13 cellular contexts compared by ENCODE assay signal in genomic region chr6:49087372-49087771, GRCh38.
A peak's percentile ranks its signal among the peaks of the same experiment; 100 is the strongest.
DNase-seq lines count a peak whose midpoint lies in the region; TF ChIP-seq lines count a peak whose summit lies in the region.
"Had no signal": no experiment of that assay in that cellular context is flagged by ENCODE, and none has a peak within 500 bp of the region (broad histone marks: within the 10 kb centered on the region; RNA-seq: fewer than 3 reads in every experiment).

No MANE protein-coding gene starts in this region.

- no peaks in the 10 kb centered on the region for H3K27me3 Mint-ChIP-seq in activated T-helper 1 cell treated with anti-CD3 and anti-CD28 coated beads, Interleukin-12 subunit alpha, Interleukin-12 subunit beta, Interleukin-2, Interleukin-4 antibody, amounts not matched to agents 30 ng/mL and 10 ng/mL and 1 ng/mL, durations not matched to agents 14 hours and 24 hours and 36 hours (ENCODE audit: insufficient read depth)

- H3K36me3 Mint-ChIP-seq in activated T-helper 1 cell treated with anti-CD3 and anti-CD28 coated beads, Interleukin-12 subunit alpha, Interleukin-12 subunit beta, Interleukin-2, Interleukin-4 antibody, amounts not matched to agents 30 ng/mL and 10 ng/mL and 1 ng/mL, durations not matched to agents 14 hours and 24 hours and 36 hours (ENCODE audit: low read depth): no peaks in the 10 kb centered on the region

- H3K9me2 ChIP-seq in neural cell (ENCODE audit: insufficient read depth, low read length): no peaks in the 10 kb centered on the region

- H3K4me3 ChIP-seq in choroid plexus epithelial cell (ENCODE audit: low read depth, low read length) (no peak overlapping the region), neural cell (ENCODE audit: low read length) (peak overlapping the region; percentile 6), H7 (ENCODE audit: insufficient read depth, low read depth, low read length) (no peak overlapping the region)
- H3K4me3 ChIP-seq: BLaER1, GM12878 had no signal

- no peaks in the 10 kb centered on the region for H3K4me1 Mint-ChIP-seq in activated T-helper 1 cell treated with anti-CD3 and anti-CD28 coated beads, Interleukin-12 subunit alpha, Interleukin-12 subunit beta, Interleukin-2, Interleukin-4 antibody, amounts not matched to agents 30 ng/mL and 10 ng/mL and 1 ng/mL, durations not matched to agents 14 hours and 24 hours and 36 hours (ENCODE audit: low read depth)

- no peaks in the 10 kb centered on the region for H3K9me3 Mint-ChIP-seq in activated T-helper 1 cell treated with anti-CD3 and anti-CD28 coated beads, Interleukin-12 subunit alpha, Interleukin-12 subunit beta, Interleukin-2, Interleukin-4 antibody, amounts not matched to agents 30 ng/mL and 10 ng/mL and 1 ng/mL, durations not matched to agents 14 hours and 24 hours and 36 hours

- H3K9me3 ChIP-seq in neural cell (ENCODE audit: low read length): no peaks in the 10 kb centered on the region
- H3K9me3 ChIP-seq: BLaER1 had no signal

- H3K27ac Mint-ChIP-seq in activated T-helper 1 cell treated with anti-CD3 and anti-CD28 coated beads, Interleukin-12 subunit alpha, Interleukin-12 subunit beta, Interleukin-2, Interleukin-4 antibody, amounts not matched to agents 30 ng/mL and 10 ng/mL and 1 ng/mL, durations not matched to agents 14 hours and 24 hours and 36 hours: no peak overlapping the region

- peak overlapping the region; percentile 55 for H3K27ac ChIP-seq in neural cell (ENCODE audit: low read length)
- no peak overlapping the region for H3K27ac ChIP-seq in RWPE1
- H3K27ac ChIP-seq: BLaER1 had no signal

- H3K27me3 ChIP-seq in neural cell (ENCODE audit: insufficient read depth, low read depth, low read length) (no peaks in the 10 kb centered on the region), H7 (ENCODE audit: control insufficient read depth, insufficient read depth, low read length) (no peaks in the 10 kb centered on the region)
- H3K27me3 ChIP-seq: BLaER1 had no signal

- DNase-seq in HCEC 1CT (peak; percentile 50), NCI-H69 (lab: John Stamatoyannopoulos, UW) (peak; percentile 81), choroid plexus epithelial cell (ENCODE audit: low read depth) (peak; percentile 16), RWPE1 (ENCODE audit: low spot score) (no peak), H7 (no peak), DMS53 treated with DMSO at 0.1 percent for 48 hours (lab: John Stamatoyannopoulos, UW; ENCODE audit: unreplicated experiment) (no peak)
- no peak for DNase-seq in activated T-helper 1 cell treated with anti-CD3 and anti-CD28 coated beads, Interleukin-12 subunit alpha, Interleukin-12 subunit beta, Interleukin-2, Interleukin-4 antibody, amounts not matched to agents 30 ng/mL and 10 ng/mL and 1 ng/mL, durations not matched to agents 14 hours and 24 hours and 36 hours (ENCODE audit: low spot score)
- DNase-seq: NCI-H1048, NCI-H1930, NCI-H524 had no signal

- TF ChIP-seq EP300 in neural cell (conservative IDR thresholded peaks at IDR 0.05; ENCODE audit: poor library complexity, severe bottlenecking): peak; percentile 76

- peak overlapping the region; percentile 11 for H3K4me2 ChIP-seq in neural cell (ENCODE audit: low read length)
- H3K4me2 ChIP-seq: BLaER1 had no signal

- H3K79me2 ChIP-seq in neural cell (replicated peaks; ENCODE audit: insufficient read depth, low read length): no peaks in the 10 kb centered on the region

- no peak overlapping the region for H3K4me3 Mint-ChIP-seq in activated T-helper 1 cell treated with anti-CD3 and anti-CD28 coated beads, Interleukin-12 subunit alpha, Interleukin-12 subunit beta, Interleukin-2, Interleukin-4 antibody, amounts not matched to agents 30 ng/mL and 10 ng/mL and 1 ng/mL, durations not matched to agents 14 hours and 24 hours and 36 hours

- H3K36me3 ChIP-seq in neural cell (ENCODE audit: insufficient read depth, low read length): no peaks in the 10 kb centered on the region
- H3K36me3 ChIP-seq in H7 (replicated peaks; ENCODE audit: control insufficient read depth, insufficient read depth, low read length): no peaks in the 10 kb centered on the region
- H3K36me3 ChIP-seq: BLaER1 had no signal

- no peak overlapping the region for H2AFZ ChIP-seq in neural cell (ENCODE audit: low read depth, low read length)

- POLR2A ChIA-PET in RWPE1 (lab: Yijun Ruan, JAX; ENCODE audit: low non-redundant PET): no interaction called here

- CTCF ChIA-PET in RWPE1 (lab: Yijun Ruan, JAX): interaction anchor here (0.6 kb wide), 1 partner anchor 74 kb away, joined by 3 read pairs; no protein-coding TSS in a partner anchor

- peaks cover 3% of the 10 kb centered on the region for H3F3A ChIP-seq in neural cell (ENCODE audit: insufficient read depth, low read length, poor library complexity, severe bottlenecking)

- H3K9ac ChIP-seq in neural cell (ENCODE audit: low read length): no peak overlapping the region
- H3K9ac ChIP-seq: BLaER1 had no signal

- TF ChIP-seq CTCF in choroid plexus epithelial cell (conservative IDR thresholded peaks at IDR 0.05; ENCODE audit: low read depth, low read length) (no peak), neural cell (IDR thresholded peaks at IDR 0.05; ENCODE audit: poor library complexity, severe bottlenecking) (no peak), RWPE1 (conservative IDR thresholded peaks at IDR 0.05; ENCODE audit: low read depth) (no peak)

- TF ChIP-seq RAD21 in neural cell (conservative IDR thresholded peaks at IDR 0.05): no peak

- H4K20me1 ChIP-seq in neural cell (ENCODE audit: insufficient read depth): no peaks in the 10 kb centered on the region
- H4K20me1 ChIP-seq: BLaER1 had no signal

- intact Hi-C loops in activated T-helper 1 cell treated with anti-CD3 and anti-CD28 coated beads, Interleukin-12 subunit alpha, Interleukin-12 subunit beta, Interleukin-2, Interleukin-4 antibody, amounts not matched to agents 30 ng/mL and 10 ng/mL and 1 ng/mL, durations not matched to agents 14 hours and 24 hours and 36 hours (cut with micrococcal nuclease): no loop called here

TF ChIP-seq in neural cell, 6 proteins besides CTCF, POLR2A, EP300 and RAD21:
- TF ChIP-seq SMC3 (conservative IDR thresholded peaks at IDR 0.05; ENCODE audit: poor library complexity): no peak
- peak; percentile 56 for TF ChIP-seq POLR2AphosphoS5 (IDR thresholded peaks at IDR 0.05)
TF ChIP-seq in neural cell: peak in this region for 1.

Comparison
In these comparisons a context has a peak if more than half of its experiments do, and no peak if none do; other contexts are left out.
1. DNase-seq: peak in HCEC 1CT (single experiment), NCI-H69 (single experiment) and choroid plexus epithelial cell (single experiment); none in RWPE1 (single experiment), H7 (single experiment), activated T-helper 1 cell treated with anti-CD3 and anti-CD28 coated beads, Interleukin-12 subunit alpha, Interleukin-12 subunit beta, Interleukin-2, Interleukin-4 antibody, amounts not matched to agents 30 ng/mL and 10 ng/mL and 1 ng/mL, durations not matched to agents 14 hours and 24 hours and 36 hours (single experiment) and DMS53 treated with DMSO at 0.1 percent for 48 hours (single experiment).